8 cellular contexts compared by ENCODE assay signal in genomic region chr17:4903051-4903818, GRCh38.
DNase-seq lines count a peak whose midpoint lies in the region; ATAC-seq and TF ChIP-seq lines count a peak whose summit lies in the region.

Gene CHRNE (minus strand): TSS chr17:4903098. CDS start chr17:4903063, 35 bp downstream.

- peaks cover 31% of the 10 kb centered on the region for H3K36me3 Mint-ChIP-seq in central memory CD8-positive, alpha-beta T cell (ENCODE audit: insufficient read depth)

- H3K27me3 Mint-ChIP-seq in central memory CD8-positive, alpha-beta T cell: no peaks in the 10 kb centered on the region

- peak within 1 kb of the TSS; percentile 84 for H3K4me3 Mint-ChIP-seq in central memory CD8-positive, alpha-beta T cell

- ATAC-seq in central memory CD8-positive, alpha-beta T cell (replicated peaks; ENCODE audit: extremely low read depth, poor library complexity, severe bottlenecking): peak; percentile 74
- no peak for ATAC-seq in HG02938 (IDR thresholded peaks at IDR 0.05; ENCODE audit: unreplicated experiment)

- TF ChIP-seq CTCF in AG04449 (IDR thresholded peaks at IDR 0.05; ENCODE audit: insufficient read depth, low read length, missing control alignments): peak; percentile 79
- TF ChIP-seq CTCF in GM20000 (IDR thresholded peaks at IDR 0.05; ENCODE audit: extremely low read depth, missing control alignments): peak; percentile 62

- peak within 1 kb of the TSS; percentile 92 for H3K27ac Mint-ChIP-seq in central memory CD8-positive, alpha-beta T cell (ENCODE audit: low read depth)

- peaks cover 38% of the 10 kb centered on the region for H3K4me1 Mint-ChIP-seq in central memory CD8-positive, alpha-beta T cell

- DNase-seq in AG04449 (ENCODE audit: low read depth, low spot score) (no peak), GM20000 (ENCODE audit: low spot score) (peak; percentile 63), NCI-H2227 treated with DMSO at 0.1 percent for 48 hours (lab: John Stamatoyannopoulos, UW) (peak; percentile 53), left kidney (ENCODE audit: low read depth, low spot score) (peak; percentile 95)
- peak; percentile 55 for DNase-seq in activated CD4-positive, alpha-beta T cell treated with anti-CD3 and anti-CD28 coated beads for 1 hour
- peak; percentile 57 to 63 for DNase-seq in central memory CD8-positive, alpha-beta T cell (ENCODE audit: low spot score in 2 of 2)
- DNase-seq in stimulated activated CD4-positive, alpha-beta T cell treated with anti-CD3 and anti-CD28 coated beads, Interleukin-2, amount 100 ng/mL, for 48 hours: peak; percentile 72 to 79

- H3K4me3 ChIP-seq in AG04449 (ENCODE audit: low read depth, low read length): no peak within 1 kb of the TSS

- POLR2A ChIA-PET in AG04449 (lab: Yijun Ruan, JAX): interaction anchor here (1.0 to 1.1 kb wide), 3 partner anchors 107 to 182 kb away, joined by 3 read pairs; partner anchors contain the start of gene PSMB6

- H3K9me3 Mint-ChIP-seq in central memory CD8-positive, alpha-beta T cell: no peaks in the 10 kb centered on the region

- CTCF ChIA-PET in AG04449 (lab: Yijun Ruan, JAX): interaction anchor here (0.6 to 6.1 kb wide), 18 partner anchors 9 to 201 kb away, joined by 3 to 72 read pairs (median 5); partner anchors contain the start of genes ARRB2, GLTPD2, PSMB6 and RNF167
